In the genomic region with DNA sequence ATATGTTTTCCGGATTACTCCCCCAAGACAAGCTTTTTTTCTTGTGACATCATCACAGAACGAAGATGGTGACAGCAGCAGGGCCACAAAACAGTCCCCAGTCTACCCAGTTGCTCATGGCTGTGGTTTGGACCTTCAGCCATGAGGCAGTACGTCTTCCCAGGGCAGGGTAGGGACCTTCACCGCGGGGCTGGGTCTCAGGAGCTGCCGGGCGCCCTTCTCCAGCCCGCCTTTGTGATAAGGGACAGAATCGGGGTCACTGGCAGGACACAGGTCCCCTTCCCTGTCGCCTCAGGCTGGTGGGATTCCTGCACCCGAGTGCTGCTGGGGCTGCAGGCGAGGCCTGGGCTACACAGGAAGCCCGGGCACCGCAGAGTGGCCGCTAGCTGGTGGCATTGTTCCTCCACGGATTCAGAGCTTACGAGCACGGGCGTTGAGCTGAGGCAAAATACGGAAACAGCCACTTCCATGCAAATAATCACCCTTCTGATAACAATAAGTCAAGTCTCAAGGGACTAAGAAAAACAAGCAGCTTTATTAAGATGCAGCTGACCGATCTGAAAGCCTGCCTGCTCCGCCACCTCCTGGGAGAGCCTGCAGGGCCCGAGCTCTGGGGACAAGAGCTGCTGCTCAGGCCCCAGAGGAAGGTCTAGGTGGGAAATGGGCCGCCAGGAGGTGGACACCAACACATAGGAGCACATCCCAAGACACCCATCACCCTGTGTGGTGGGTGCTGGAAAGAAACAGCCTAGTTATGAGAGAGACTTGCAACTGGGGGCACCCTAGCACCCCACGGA, we compare ENCODE assay signal across 1 cellular context.
TF ChIP-seq lines count a peak whose summit lies in the region.

No MANE protein-coding gene starts in this region.

TF ChIP-seq in K562, 482 proteins besides CTCF, POLR2A, EP300 and RAD21 (continued from another document and continues in another):
- TF ChIP-seq, protein P1, sequence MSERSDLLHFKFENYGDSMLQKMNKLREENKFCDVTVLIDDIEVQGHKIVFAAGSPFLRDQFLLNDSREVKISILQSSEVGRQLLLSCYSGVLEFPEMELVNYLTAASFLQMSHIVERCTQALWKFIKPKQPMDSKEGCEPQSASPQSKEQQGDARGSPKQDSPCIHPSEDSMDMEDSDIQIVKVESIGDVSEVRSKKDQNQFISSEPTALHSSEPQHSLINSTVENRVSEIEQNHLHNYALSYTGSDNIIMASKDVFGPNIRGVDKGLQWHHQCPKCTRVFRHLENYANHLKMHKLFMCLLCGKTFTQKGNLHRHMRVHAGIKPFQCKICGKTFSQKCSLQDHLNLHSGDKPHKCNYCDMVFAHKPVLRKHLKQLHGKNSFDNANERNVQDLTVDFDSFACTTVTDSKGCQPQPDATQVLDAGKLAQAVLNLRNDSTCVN (CRISPR knock-in tag; IDR thresholded peaks at IDR 0.05): no peak
- TF ChIP-seq ELF4 (CRISPR knock-in tag; IDR thresholded peaks at IDR 0.05) (peak; percentile 71; the same call in 1 of the 2 replicates), GABPB1 (CRISPR knock-in tag; IDR thresholded peaks at IDR 0.05) (no peak), SP2 (IDR thresholded peaks at IDR 0.05; ENCODE audit: extremely low read depth, low read depth, low read length, poor library complexity, severe bottlenecking) (peak; percentile 4), MECOM (CRISPR knock-in tag; IDR thresholded peaks at IDR 0.05) (no peak), GABPA (tag; conservative IDR thresholded peaks at IDR 0.05; ENCODE audit: low read depth) (peak; percentile 28; the same call in 1 of the 2 replicates), GABPB2 (CRISPR knock-in tag; conservative IDR thresholded peaks at IDR 0.05) (0 out of 2 replicates have a peak, but pooled peaks have one; percentile 49), NONO (IDR thresholded peaks at IDR 0.05; ENCODE audit: low read depth in 2 of 2, low read length in 1 of 2) (no peak), NEUROD1 (IDR thresholded peaks at IDR 0.05; ENCODE audit: borderline replicate concordance, low read depth, low read length, partially characterized antibody) (peak; percentile 13), SRF (CRISPR knock-in tag; IDR thresholded peaks at IDR 0.05) (peak in 1 of 2 experiments; percentile 54; a peak in 1 of 4 replicates), ZNF212 (CRISPR knock-in tag; IDR thresholded peaks at IDR 0.05) (no peak), CREM (IDR thresholded peaks at IDR 0.05; ENCODE audit: low read depth) (peak; percentile 80), ZFP36 (IDR thresholded peaks at IDR 0.05; ENCODE audit: low read depth, low read length, partially characterized antibody) (peak; percentile 58), NR4A1 (CRISPR knock-in tag; IDR thresholded peaks at IDR 0.05) (no peak; the same call in 1 of the 2 replicates), NR4A1 (tag; IDR thresholded peaks at IDR 0.05) (peak; percentile 94), RAD51 (IDR thresholded peaks at IDR 0.05; ENCODE audit: borderline replicate concordance, low read depth) (no peak), ZNF3 (CRISPR knock-in tag; IDR thresholded peaks at IDR 0.05) (no peak), ZNF589 (CRISPR knock-in tag; IDR thresholded peaks at IDR 0.05; ENCODE audit: low read depth) (no peak), GTF2E2 (tag; IDR thresholded peaks at IDR 0.05) (no peak), LEF1 (IDR thresholded peaks at IDR 0.05) (no peak), MXI1 (IDR thresholded peaks at IDR 0.05; ENCODE audit: low read depth, low read length) (no peak), ZNF586 (CRISPR knock-in tag; conservative IDR thresholded peaks at IDR 0.05) (no peak), WHSC1 (IDR thresholded peaks at IDR 0.05; ENCODE audit: low read length) (peak; percentile 82), KDM1A (IDR thresholded peaks at IDR 0.05) (no peak), DACH1 (IDR thresholded peaks at IDR 0.05; ENCODE audit: partially characterized antibody) (no peak), ZNF766 (CRISPR knock-in tag; conservative IDR thresholded peaks at IDR 0.05) (0 out of 2 replicates have a peak, but pooled peaks have one; percentile 64), TRIM28 (IDR thresholded peaks at IDR 0.05) (no peak), SMAD4 (CRISPR knock-in tag; conservative IDR thresholded peaks at IDR 0.05) (peak; percentile 56), ZNF444 (CRISPR knock-in tag; IDR thresholded peaks at IDR 0.05) (no peak), SMC3 (conservative IDR thresholded peaks at IDR 0.05; ENCODE audit: insufficient read depth, low read depth, low read length) (0 out of 2 replicates have a peak, but pooled peaks have one; percentile 1)
- TF ChIP-seq, protein P2, sequence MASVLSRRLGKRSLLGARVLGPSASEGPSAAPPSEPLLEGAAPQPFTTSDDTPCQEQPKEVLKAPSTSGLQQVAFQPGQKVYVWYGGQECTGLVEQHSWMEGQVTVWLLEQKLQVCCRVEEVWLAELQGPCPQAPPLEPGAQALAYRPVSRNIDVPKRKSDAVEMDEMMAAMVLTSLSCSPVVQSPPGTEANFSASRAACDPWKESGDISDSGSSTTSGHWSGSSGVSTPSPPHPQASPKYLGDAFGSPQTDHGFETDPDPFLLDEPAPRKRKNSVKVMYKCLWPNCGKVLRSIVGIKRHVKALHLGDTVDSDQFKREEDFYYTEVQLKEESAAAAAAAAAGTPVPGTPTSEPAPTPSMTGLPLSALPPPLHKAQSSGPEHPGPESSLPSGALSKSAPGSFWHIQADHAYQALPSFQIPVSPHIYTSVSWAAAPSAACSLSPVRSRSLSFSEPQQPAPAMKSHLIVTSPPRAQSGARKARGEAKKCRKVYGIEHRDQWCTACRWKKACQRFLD (CRISPR knock-in tag; IDR thresholded peaks at IDR 0.05): 0 out of 2 replicates have a peak, but pooled peaks have one; percentile 57
- TF ChIP-seq, protein P3, sequence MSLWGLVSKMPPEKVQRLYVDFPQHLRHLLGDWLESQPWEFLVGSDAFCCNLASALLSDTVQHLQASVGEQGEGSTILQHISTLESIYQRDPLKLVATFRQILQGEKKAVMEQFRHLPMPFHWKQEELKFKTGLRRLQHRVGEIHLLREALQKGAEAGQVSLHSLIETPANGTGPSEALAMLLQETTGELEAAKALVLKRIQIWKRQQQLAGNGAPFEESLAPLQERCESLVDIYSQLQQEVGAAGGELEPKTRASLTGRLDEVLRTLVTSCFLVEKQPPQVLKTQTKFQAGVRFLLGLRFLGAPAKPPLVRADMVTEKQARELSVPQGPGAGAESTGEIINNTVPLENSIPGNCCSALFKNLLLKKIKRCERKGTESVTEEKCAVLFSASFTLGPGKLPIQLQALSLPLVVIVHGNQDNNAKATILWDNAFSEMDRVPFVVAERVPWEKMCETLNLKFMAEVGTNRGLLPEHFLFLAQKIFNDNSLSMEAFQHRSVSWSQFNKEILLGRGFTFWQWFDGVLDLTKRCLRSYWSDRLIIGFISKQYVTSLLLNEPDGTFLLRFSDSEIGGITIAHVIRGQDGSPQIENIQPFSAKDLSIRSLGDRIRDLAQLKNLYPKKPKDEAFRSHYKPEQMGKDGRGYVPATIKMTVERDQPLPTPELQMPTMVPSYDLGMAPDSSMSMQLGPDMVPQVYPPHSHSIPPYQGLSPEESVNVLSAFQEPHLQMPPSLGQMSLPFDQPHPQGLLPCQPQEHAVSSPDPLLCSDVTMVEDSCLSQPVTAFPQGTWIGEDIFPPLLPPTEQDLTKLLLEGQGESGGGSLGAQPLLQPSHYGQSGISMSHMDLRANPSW (CRISPR knock-in tag; IDR thresholded peaks at IDR 0.05): peak; percentile 30; the same call in 1 of the 2 replicates
- TF ChIP-seq, protein P4, sequence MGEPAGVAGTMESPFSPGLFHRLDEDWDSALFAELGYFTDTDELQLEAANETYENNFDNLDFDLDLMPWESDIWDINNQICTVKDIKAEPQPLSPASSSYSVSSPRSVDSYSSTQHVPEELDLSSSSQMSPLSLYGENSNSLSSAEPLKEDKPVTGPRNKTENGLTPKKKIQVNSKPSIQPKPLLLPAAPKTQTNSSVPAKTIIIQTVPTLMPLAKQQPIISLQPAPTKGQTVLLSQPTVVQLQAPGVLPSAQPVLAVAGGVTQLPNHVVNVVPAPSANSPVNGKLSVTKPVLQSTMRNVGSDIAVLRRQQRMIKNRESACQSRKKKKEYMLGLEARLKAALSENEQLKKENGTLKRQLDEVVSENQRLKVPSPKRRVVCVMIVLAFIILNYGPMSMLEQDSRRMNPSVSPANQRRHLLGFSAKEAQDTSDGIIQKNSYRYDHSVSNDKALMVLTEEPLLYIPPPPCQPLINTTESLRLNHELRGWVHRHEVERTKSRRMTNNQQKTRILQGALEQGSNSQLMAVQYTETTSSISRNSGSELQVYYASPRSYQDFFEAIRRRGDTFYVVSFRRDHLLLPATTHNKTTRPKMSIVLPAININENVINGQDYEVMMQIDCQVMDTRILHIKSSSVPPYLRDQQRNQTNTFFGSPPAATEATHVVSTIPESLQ (CRISPR knock-in tag; IDR thresholded peaks at IDR 0.05): no peak
- TF ChIP-seq, protein P5, sequence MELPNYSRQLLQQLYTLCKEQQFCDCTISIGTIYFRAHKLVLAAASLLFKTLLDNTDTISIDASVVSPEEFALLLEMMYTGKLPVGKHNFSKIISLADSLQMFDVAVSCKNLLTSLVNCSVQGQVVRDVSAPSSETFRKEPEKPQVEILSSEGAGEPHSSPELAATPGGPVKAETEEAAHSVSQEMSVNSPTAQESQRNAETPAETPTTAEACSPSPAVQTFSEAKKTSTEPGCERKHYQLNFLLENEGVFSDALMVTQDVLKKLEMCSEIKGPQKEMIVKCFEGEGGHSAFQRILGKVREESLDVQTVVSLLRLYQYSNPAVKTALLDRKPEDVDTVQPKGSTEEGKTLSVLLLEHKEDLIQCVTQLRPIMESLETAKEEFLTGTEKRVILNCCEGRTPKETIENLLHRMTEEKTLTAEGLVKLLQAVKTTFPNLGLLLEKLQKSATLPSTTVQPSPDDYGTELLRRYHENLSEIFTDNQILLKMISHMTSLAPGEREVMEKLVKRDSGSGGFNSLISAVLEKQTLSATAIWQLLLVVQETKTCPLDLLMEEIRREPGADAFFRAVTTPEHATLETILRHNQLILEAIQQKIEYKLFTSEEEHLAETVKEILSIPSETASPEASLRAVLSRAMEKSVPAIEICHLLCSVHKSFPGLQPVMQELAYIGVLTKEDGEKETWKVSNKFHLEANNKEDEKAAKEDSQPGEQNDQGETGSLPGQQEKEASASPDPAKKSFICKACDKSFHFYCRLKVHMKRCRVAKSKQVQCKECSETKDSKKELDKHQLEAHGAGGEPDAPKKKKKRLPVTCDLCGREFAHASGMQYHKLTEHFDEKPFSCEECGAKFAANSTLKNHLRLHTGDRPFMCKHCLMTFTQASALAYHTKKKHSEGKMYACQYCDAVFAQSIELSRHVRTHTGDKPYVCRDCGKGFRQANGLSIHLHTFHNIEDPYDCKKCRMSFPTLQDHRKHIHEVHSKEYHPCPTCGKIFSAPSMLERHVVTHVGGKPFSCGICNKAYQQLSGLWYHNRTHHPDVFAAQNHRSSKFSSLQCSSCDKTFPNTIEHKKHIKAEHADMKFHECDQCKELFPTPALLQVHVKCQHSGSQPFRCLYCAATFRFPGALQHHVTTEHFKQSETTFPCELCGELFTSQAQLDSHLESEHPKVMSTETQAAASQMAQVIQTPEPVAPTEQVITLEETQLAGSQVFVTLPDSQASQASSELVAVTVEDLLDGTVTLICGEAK (IDR thresholded peaks at IDR 0.05): no peak
- TF ChIP-seq, protein P5 (CRISPR knock-in tag; IDR thresholded peaks at IDR 0.05): peak; percentile 48
- TF ChIP-seq, protein P6, sequence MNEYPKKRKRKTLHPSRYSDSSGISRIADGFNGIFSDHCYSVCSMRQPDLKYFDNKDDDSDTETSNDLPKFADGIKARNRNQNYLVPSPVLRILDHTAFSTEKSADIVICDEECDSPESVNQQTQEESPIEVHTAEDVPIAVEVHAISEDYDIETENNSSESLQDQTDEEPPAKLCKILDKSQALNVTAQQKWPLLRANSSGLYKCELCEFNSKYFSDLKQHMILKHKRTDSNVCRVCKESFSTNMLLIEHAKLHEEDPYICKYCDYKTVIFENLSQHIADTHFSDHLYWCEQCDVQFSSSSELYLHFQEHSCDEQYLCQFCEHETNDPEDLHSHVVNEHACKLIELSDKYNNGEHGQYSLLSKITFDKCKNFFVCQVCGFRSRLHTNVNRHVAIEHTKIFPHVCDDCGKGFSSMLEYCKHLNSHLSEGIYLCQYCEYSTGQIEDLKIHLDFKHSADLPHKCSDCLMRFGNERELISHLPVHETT (CRISPR knock-in tag; conservative IDR thresholded peaks at IDR 0.05 in 1 of 2, IDR thresholded peaks at IDR 0.05 in 1 of 2): peak in 1 of 2 experiments; percentile 59; a peak in 1 of 4 replicates
- TF ChIP-seq, protein P7, sequence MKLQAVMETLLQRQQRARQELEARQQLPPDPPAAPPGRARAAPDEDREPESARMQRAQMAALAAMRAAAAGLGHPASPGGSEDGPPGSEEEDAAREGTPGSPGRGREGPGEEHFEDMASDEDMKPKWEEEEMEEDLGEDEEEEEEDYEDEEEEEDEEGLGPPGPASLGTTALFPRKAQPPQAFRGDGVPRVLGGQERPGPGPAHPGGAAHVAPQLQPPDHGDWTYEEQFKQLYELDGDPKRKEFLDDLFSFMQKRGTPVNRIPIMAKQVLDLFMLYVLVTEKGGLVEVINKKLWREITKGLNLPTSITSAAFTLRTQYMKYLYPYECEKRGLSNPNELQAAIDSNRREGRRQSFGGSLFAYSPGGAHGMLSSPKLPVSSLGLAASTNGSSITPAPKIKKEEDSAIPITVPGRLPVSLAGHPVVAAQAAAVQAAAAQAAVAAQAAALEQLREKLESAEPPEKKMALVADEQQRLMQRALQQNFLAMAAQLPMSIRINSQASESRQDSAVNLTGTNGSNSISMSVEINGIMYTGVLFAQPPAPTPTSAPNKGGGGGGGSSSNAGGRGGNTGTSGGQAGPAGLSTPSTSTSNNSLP (IDR thresholded peaks at IDR 0.05; ENCODE audit: borderline replicate concordance, low read depth, low read length): no peak
